In the genomic region with DNA sequence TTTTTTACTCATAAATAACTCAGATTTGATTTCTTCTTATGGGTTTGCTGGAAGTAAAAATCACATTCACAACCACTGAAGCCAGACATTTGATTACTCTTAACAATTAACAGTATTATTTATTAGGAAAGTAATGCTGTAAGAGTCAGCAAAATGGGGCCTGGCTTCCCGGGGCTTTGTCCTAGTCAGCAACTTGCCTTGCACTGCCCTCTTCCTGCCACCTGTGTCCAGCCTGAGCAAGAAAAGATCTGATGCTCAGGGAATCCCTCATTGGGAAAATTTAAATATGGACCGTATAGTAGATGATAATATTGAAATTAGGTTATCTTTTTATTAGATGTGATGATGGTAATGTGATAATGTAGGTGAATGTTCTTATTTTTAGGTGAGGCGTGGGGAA, we compare ENCODE assay signal across 11 cellular contexts. TPM values are rescaled to one million over a fixed set of nuclear protein-coding genes. Genes with fewer than 3 reads are reported as not detected.
DNase-seq lines count a peak whose midpoint lies in the region; ATAC-seq and TF ChIP-seq lines count a peak whose summit lies in the region.
"Had no signal": no experiment of that assay in that cellular context is flagged by ENCODE, and none has a peak within 500 bp of the region (broad histone marks: within the 10 kb centered on the region; RNA-seq: fewer than 3 reads in every experiment).

No MANE protein-coding gene starts in this region.

- H3K36me3 Mint-ChIP-seq in nephron progenitor cell (ENCODE audit: low read depth): no peaks in the 10 kb centered on the region
- H3K36me3 Mint-ChIP-seq: natural killer cell treated with Interleukin-12 subunit alpha and Interleukin-12 subunit beta and Interleukin-15 and Interleukin-18, amount 100 ng/mL, for 72 hours had no signal

- no peaks in the 10 kb centered on the region for H3K9me3 Mint-ChIP-seq in nephron progenitor cell
- H3K9me3 Mint-ChIP-seq: natural killer cell treated with Interleukin-12 subunit alpha and Interleukin-12 subunit beta and Interleukin-15 and Interleukin-18, amount 100 ng/mL, for 72 hours had no signal

- no peaks in the 10 kb centered on the region for H3K79me2 ChIP-seq in SK-N-SH (ENCODE audit: insufficient read depth)

- no peak overlapping the region for H3K9ac ChIP-seq in SK-N-SH

- TF ChIP-seq EP300 in SK-N-SH (IDR thresholded peaks at IDR 0.05; ENCODE audit: borderline replicate concordance in 1 of 2, low read depth in 1 of 2, low read length in 1 of 2): no peak

- CTCF ChIA-PET in SK-N-SH (lab: Yijun Ruan, JAX): interaction anchor here (0.9 kb wide), 1 partner anchor 13 kb away, joined by 3 read pairs; no protein-coding TSS in a partner anchor

- ATAC-seq in psoas muscle (peak; percentile 62 to 85 (median 66)), GM18502 (IDR thresholded peaks at IDR 0.05; ENCODE audit: poor library complexity, unreplicated experiment) (no peak), GM21390 (IDR thresholded peaks at IDR 0.05; ENCODE audit: unreplicated experiment) (no peak)
- ATAC-seq: natural killer cell treated with Interleukin-12 subunit alpha and Interleukin-12 subunit beta and Interleukin-15 and Interleukin-18, amount 100 ng/mL, for 72 hours had no signal

- H3K4me3 Mint-ChIP-seq in nephron progenitor cell: no peak overlapping the region
- H3K4me3 Mint-ChIP-seq: natural killer cell treated with Interleukin-12 subunit alpha and Interleukin-12 subunit beta and Interleukin-15 and Interleukin-18, amount 100 ng/mL, for 72 hours had no signal

- H3K27me3 ChIP-seq in SK-N-SH (ENCODE audit: insufficient read depth): no peaks in the 10 kb centered on the region
- H3K27me3 ChIP-seq in psoas muscle (ENCODE audit: insufficient read depth in 3 of 3, low read length in 2 of 3): no peaks in the 10 kb centered on the region

- H3K9me3 ChIP-seq in SK-N-SH (no peaks in the 10 kb centered on the region), psoas muscle (no peaks in the 10 kb centered on the region)

- H3K4me3 ChIP-seq in SK-N-SH (ENCODE audit: low read depth in 2 of 2, low read length in 1 of 2): no peak overlapping the region
- H3K4me3 ChIP-seq in psoas muscle: no peak overlapping the region

- H3K4me1 ChIP-seq in SK-N-SH (ENCODE audit: control insufficient read depth in 1 of 2, insufficient read depth in 2 of 2, low read depth in 1 of 2, low read length in 1 of 2): no peaks in the 10 kb centered on the region; a peak in 1 of 4 replicates
- no peaks in the 10 kb centered on the region for H3K4me1 ChIP-seq in psoas muscle

- no peaks in the 10 kb centered on the region for H3K27me3 Mint-ChIP-seq in nephron progenitor cell (ENCODE audit: low read depth, poor library complexity)
- H3K27me3 Mint-ChIP-seq: natural killer cell treated with Interleukin-12 subunit alpha and Interleukin-12 subunit beta and Interleukin-15 and Interleukin-18, amount 100 ng/mL, for 72 hours had no signal

- no peak overlapping the region for H3K4me2 ChIP-seq in SK-N-SH

- H2AFZ ChIP-seq in SK-N-SH (ENCODE audit: low read depth): no peak overlapping the region

- no peaks in the 10 kb centered on the region for H3K9me2 ChIP-seq in SK-N-SH

- TF ChIP-seq RAD21 in SK-N-SH (IDR thresholded peaks at IDR 0.05; ENCODE audit: low read length): peak; percentile 56

- H3K27ac ChIP-seq in SK-N-SH (ENCODE audit: low read depth in 2 of 2, low read length in 1 of 2): no peak overlapping the region
- no peak overlapping the region for H3K27ac ChIP-seq in psoas muscle

- DNase-seq in DMS53 (lab: John Stamatoyannopoulos, UW): peak; percentile 56
- no peak for DNase-seq in DMS53 treated with DMSO at 0.1 percent for 48 hours (lab: John Stamatoyannopoulos, UW; ENCODE audit: unreplicated experiment)
- no peak for DNase-seq in SK-N-SH
- peak; percentile 21 for DNase-seq in glomerular visceral epithelial cell (ENCODE audit: extremely low spot score)
- DNase-seq in psoas muscle: no peak
- DNase-seq in nephron progenitor cell: no peak
- DNase-seq: 8988T, H7 had no signal

- H3K4me1 Mint-ChIP-seq in nephron progenitor cell: peaks cover 28% of the 10 kb centered on the region

- POLR2A ChIA-PET in SK-N-SH (lab: Yijun Ruan, JAX): no interaction called here

- H3K36me3 ChIP-seq in SK-N-SH (replicated peaks in 1 of 2; ENCODE audit: control insufficient read depth in 1 of 2, insufficient read depth in 2 of 2, low read length in 1 of 2) (no peaks in the 10 kb centered on the region), psoas muscle (ENCODE audit: insufficient read depth in 1 of 2, low read depth in 1 of 2) (no peaks in the 10 kb centered on the region)

- H3F3A ChIP-seq in SK-N-SH (replicated peaks; ENCODE audit: insufficient read depth): peaks cover 3% of the 10 kb centered on the region

- H4K20me1 ChIP-seq in SK-N-SH (ENCODE audit: insufficient read depth): no peaks in the 10 kb centered on the region

- no peak overlapping the region for H3K27ac Mint-ChIP-seq in nephron progenitor cell
- H3K27ac Mint-ChIP-seq: natural killer cell treated with Interleukin-12 subunit alpha and Interleukin-12 subunit beta and Interleukin-15 and Interleukin-18, amount 100 ng/mL, for 72 hours had no signal

- intact Hi-C loops in psoas muscle (cut with DNase I): loop anchor here in 1 of 2 donors (10.0 kb wide), 1 partner anchor 110 kb away; a partner anchor contains a TSS

- TF ChIP-seq CTCF in SK-N-SH (IDR thresholded peaks at IDR 0.05) (peak; percentile 36), psoas muscle (IDR thresholded peaks at IDR 0.05) (peak; percentile 29), nephron progenitor cell (IDR thresholded peaks at IDR 0.05) (no peak)

- 77% methylated on average over 3 of the region's 3 CpGs for WGBS in SK-N-SH (ENCODE audit: low lambda C conversion rate)
- WGBS in psoas muscle, 3 donors: 36 to 63% (median 57%) methylated on average over 3 of the region's 3 CpGs

TF ChIP-seq in SK-N-SH, 30 proteins besides CTCF, POLR2A, EP300 and RAD21:
- no peak for TF ChIP-seq FOSL2 (IDR thresholded peaks at IDR 0.05; ENCODE audit: borderline replicate concordance, low read depth)
- TF ChIP-seq NRF1 (IDR thresholded peaks at IDR 0.05; ENCODE audit: low read depth, low read length): no peak
- no peak for TF ChIP-seq YY1 (IDR thresholded peaks at IDR 0.05; ENCODE audit: low read depth)
- TF ChIP-seq GATA2 (CRISPR knock-in tag; IDR thresholded peaks at IDR 0.05): no peak
- TF ChIP-seq MEF2A (IDR thresholded peaks at IDR 0.05; ENCODE audit: borderline replicate concordance, low read depth): no peak
- no peak for TF ChIP-seq NFIC (IDR thresholded peaks at IDR 0.05; ENCODE audit: borderline replicate concordance)
- TF ChIP-seq, protein P1, sequence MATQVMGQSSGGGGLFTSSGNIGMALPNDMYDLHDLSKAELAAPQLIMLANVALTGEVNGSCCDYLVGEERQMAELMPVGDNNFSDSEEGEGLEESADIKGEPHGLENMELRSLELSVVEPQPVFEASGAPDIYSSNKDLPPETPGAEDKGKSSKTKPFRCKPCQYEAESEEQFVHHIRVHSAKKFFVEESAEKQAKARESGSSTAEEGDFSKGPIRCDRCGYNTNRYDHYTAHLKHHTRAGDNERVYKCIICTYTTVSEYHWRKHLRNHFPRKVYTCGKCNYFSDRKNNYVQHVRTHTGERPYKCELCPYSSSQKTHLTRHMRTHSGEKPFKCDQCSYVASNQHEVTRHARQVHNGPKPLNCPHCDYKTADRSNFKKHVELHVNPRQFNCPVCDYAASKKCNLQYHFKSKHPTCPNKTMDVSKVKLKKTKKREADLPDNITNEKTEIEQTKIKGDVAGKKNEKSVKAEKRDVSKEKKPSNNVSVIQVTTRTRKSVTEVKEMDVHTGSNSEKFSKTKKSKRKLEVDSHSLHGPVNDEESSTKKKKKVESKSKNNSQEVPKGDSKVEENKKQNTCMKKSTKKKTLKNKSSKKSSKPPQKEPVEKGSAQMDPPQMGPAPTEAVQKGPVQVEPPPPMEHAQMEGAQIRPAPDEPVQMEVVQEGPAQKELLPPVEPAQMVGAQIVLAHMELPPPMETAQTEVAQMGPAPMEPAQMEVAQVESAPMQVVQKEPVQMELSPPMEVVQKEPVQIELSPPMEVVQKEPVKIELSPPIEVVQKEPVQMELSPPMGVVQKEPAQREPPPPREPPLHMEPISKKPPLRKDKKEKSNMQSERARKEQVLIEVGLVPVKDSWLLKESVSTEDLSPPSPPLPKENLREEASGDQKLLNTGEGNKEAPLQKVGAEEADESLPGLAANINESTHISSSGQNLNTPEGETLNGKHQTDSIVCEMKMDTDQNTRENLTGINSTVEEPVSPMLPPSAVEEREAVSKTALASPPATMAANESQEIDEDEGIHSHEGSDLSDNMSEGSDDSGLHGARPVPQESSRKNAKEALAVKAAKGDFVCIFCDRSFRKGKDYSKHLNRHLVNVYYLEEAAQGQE (IDR thresholded peaks at IDR 0.05; ENCODE audit: low read depth, low read length): no peak
- peak; percentile 21; the same call in 1 of the 2 replicates for TF ChIP-seq SMC3 (IDR thresholded peaks at IDR 0.05; ENCODE audit: low read depth, low read length)

RNA-seq across cellular contexts. Expression of a gene that starts 30.8 kb away (rescaled TPM):
- polyA plus RNA-seq in SK-N-SH (2012; rRNA removed) (7.6 and 8.8 TPM in 2 replicates), psoas muscle (100 to 1,000 TPM in 2 of 3 donors, 10 to 100 TPM in 1; 73.5 to 231 (median 137) TPM)
- 11.1 and 12.5 TPM in 2 replicates for polyA plus RNA-seq in SK-N-SH (2012; cell fraction: cytosol; rRNA removed)
- polyA plus RNA-seq in SK-N-SH (2012; cell fraction: nucleus; rRNA removed): 3.7 and 4.8 TPM in 2 replicates
- 100 to 1,000 TPM in 2 of 4 donors, 10 to 100 TPM in 2; 74.6 to 112 (median 93.5) TPM for total RNA-seq in psoas muscle

Comparison
In these comparisons a context has a peak if more than half of its experiments do, and no peak if none do; other contexts are left out.
1. DNase-seq: peak in DMS53 (single experiment) and glomerular visceral epithelial cell (single experiment); none in DMS53 treated with DMSO at 0.1 percent for 48 hours (single experiment), SK-N-SH (single experiment), psoas muscle (0 of 2) and nephron progenitor cell (single experiment).
2. ATAC-seq: peak in psoas muscle (4 of 4); none in GM18502 (single experiment) and GM21390 (single experiment).
3. RNA of a gene that starts 30.8 kb away (polyA plus RNA-seq): 73.5 to 231 TPM in psoas muscle; 3.7 to 12.5 TPM in SK-N-SH; every median in the first group is over 4 times any median in the second.